In genomic region chr9:4923141-4923540, GRCh38 we compare ENCODE assay signal across 24 cellular contexts.
"Had no signal": no experiment of that assay in that cellular context is flagged by ENCODE, and none has a peak within 500 bp of the region (broad histone marks: within the 10 kb centered on the region; RNA-seq: fewer than 3 reads in every experiment).

No MANE protein-coding gene starts in this region.

- H3K4me1 ChIP-seq: parathyroid adenoma, prostate gland, sigmoid colon had no signal

- H3K79me2 ChIP-seq: parathyroid adenoma had no signal

- H3K4me3 ChIP-seq: dorsolateral prefrontal cortex, heart left ventricle, lung, neural progenitor cell, prostate gland, sigmoid colon, suprapubic skin, tibial nerve had no signal

- FAIRE-seq: islet of Langerhans, small intestine had no signal

- H2AFZ ChIP-seq: neural progenitor cell, parathyroid adenoma had no signal

- H3K9me3 ChIP-seq: prostate gland, suprapubic skin had no signal

- H3K4me2 ChIP-seq: neural progenitor cell had no signal

- H3K36me3 ChIP-seq: heart left ventricle, neural progenitor cell, prostate gland, sigmoid colon, suprapubic skin had no signal

- H3K9ac ChIP-seq: neural progenitor cell, parathyroid adenoma had no signal

- H3K27ac ChIP-seq: dorsolateral prefrontal cortex, neural progenitor cell, parathyroid adenoma, prostate gland, sigmoid colon, suprapubic skin, tibial nerve had no signal

- ATAC-seq: stimulated activated naive CD8-positive, alpha-beta T cell treated with anti-CD3 and anti-CD28 coated beads, Interleukin-15, Interleukin-2, amounts not matched to agents 100 U/mL and 50 U/mL, for 24 hours had no signal

- H3K27me3 ChIP-seq: dorsolateral prefrontal cortex, heart left ventricle, neural progenitor cell, sigmoid colon, suprapubic skin, tibial nerve had no signal

- DNase-seq: caudate nucleus; cortex of kidney; dorsolateral prefrontal cortex; effector CD8-positive, alpha-beta T cell; foreskin melanocyte; heart left ventricle; hypothalamus; kidney glomerular epithelial cell; mesenchymal stem cell; midbrain; occipital lobe; retina; sigmoid colon; small intestine; stimulated activated CD4-positive, alpha-beta T cell treated with anti-CD3 and anti-CD28 coated beads, Interleukin-12 subunit alpha, Interleukin-12 subunit beta, amount 100 ng/mL, for 4 hours; stimulated activated CD4-positive, alpha-beta T cell treated with anti-CD3 and anti-CD28 coated beads, Interleukin-2, amount 100 ng/mL, for 48 hours; stimulated activated naive CD8-positive, alpha-beta T cell treated with anti-CD3 and anti-CD28 coated beads, Interleukin-15, Interleukin-2, amounts not matched to agents 100 U/mL and 50 U/mL, for 24 hours had no signal
